ENCODE assay signal across 1 cellular context in the genomic region with DNA sequence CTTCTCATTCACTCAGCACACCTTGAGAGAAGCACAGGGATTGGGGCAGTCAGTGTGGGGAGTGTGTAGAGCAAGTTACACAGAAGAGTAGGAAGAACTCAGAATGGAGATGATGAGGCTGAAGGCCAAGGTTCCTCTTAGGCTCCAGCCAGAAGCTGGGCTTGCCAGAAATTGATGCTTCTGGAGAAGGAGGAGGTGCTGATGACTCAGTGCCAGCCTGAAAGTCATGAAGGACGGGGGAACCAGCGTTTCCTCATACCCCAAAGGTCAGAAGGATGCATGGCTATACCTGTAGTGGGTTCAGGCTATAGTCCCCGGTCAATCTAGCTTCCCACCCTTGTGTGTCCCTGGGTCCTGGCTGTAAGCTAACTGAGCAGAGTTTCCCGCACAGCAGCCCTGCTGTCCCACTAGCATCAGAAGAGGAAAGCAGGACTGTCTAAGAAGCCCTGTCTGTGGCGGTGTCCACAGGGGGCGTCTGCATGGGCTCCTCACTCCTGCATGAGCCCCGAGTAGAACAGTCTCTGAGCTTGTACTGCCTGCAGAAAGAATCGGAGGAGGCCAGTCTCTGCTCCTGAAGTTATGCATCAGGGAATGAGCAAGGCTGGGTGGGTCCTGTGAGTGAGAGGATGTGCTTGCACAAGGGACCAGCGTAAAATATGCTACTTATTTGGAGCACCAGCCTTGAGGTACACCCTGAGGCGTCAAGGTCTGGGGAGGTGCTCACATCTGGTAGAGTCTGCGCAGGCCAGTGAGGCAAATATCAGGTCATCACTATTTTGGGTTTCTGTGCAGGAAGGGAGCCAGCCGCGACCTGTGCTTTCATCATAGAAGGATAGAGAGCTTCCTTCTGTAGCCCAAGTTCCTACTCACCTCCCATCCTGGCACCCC.
TF ChIP-seq lines count a peak whose summit lies in the region.

No MANE protein-coding gene starts in this region.

TF ChIP-seq in K562, 482 proteins besides CTCF, POLR2A, EP300 and RAD21 (continued from another document):
- peak; percentile 52; the same call in 1 of the 2 replicates for TF ChIP-seq ATF3 (IDR thresholded peaks at IDR 0.05)
- TF ChIP-seq ATF3 (CRISPR knock-in tag; conservative IDR thresholded peaks at IDR 0.05), result no peak
- TF ChIP-seq KDM1A (IDR thresholded peaks at IDR 0.05), result no peak
- no peak for TF ChIP-seq KLF6 (CRISPR knock-in tag; IDR thresholded peaks at IDR 0.05; ENCODE audit: borderline replicate concordance)
- no peak for TF ChIP-seq NFIC (IDR thresholded peaks at IDR 0.05)
- TF ChIP-seq KLF1 (tag; IDR thresholded peaks at IDR 0.05), result 0 out of 2 replicates have a peak, but pooled peaks have one; percentile 17
- no peak for TF ChIP-seq HDAC3 (IDR thresholded peaks at IDR 0.05; ENCODE audit: borderline replicate concordance, partially characterized antibody)
- TF ChIP-seq ZNF778 (CRISPR knock-in tag; IDR thresholded peaks at IDR 0.05), result no peak
- no peak for TF ChIP-seq ZBTB17 (CRISPR knock-in tag; IDR thresholded peaks at IDR 0.05)
- TF ChIP-seq TCF7 (IDR thresholded peaks at IDR 0.05; ENCODE audit: borderline replicate concordance), result 0 out of 2 replicates have a peak, but pooled peaks have one; percentile 49
- TF ChIP-seq FOSL1 (tag; conservative IDR thresholded peaks at IDR 0.05), result peak; percentile 61
- TF ChIP-seq ILF3 (IDR thresholded peaks at IDR 0.05; ENCODE audit: borderline replicate concordance), result no peak
- no peak for TF ChIP-seq ZSCAN29 (IDR thresholded peaks at IDR 0.05)
- no peak for TF ChIP-seq DMBX1 (CRISPR knock-in tag; IDR thresholded peaks at IDR 0.05; ENCODE audit: borderline replicate concordance)
- no peak for TF ChIP-seq MCM7 (IDR thresholded peaks at IDR 0.05)
- no peak for TF ChIP-seq LCOR (CRISPR knock-in tag; IDR thresholded peaks at IDR 0.05)
- TF ChIP-seq, protein P1, sequence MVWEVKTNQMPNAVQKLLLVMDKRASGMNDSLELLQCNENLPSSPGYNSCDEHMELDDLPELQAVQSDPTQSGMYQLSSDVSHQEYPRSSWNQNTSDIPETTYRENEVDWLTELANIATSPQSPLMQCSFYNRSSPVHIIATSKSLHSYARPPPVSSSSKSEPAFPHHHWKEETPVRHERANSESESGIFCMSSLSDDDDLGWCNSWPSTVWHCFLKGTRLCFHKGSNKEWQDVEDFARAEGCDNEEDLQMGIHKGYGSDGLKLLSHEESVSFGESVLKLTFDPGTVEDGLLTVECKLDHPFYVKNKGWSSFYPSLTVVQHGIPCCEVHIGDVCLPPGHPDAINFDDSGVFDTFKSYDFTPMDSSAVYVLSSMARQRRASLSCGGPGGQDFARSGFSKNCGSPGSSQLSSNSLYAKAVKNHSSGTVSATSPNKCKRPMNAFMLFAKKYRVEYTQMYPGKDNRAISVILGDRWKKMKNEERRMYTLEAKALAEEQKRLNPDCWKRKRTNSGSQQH (CRISPR knock-in tag; IDR thresholded peaks at IDR 0.05), result no peak
- no peak for TF ChIP-seq ZNF311 (CRISPR knock-in tag; IDR thresholded peaks at IDR 0.05)
- TF ChIP-seq CBFB (CRISPR knock-in tag; IDR thresholded peaks at IDR 0.05), result 0 out of 2 replicates have a peak, but pooled peaks have one; percentile 26
- no peak for TF ChIP-seq TOE1 (IDR thresholded peaks at IDR 0.05; ENCODE audit: borderline replicate concordance)
- no peak for TF ChIP-seq TOE1 (CRISPR knock-in tag; IDR thresholded peaks at IDR 0.05; ENCODE audit: borderline replicate concordance, low read depth)
- no peak for TF ChIP-seq KAT2B (IDR thresholded peaks at IDR 0.05; ENCODE audit: low read depth, low read length)
- no peak for TF ChIP-seq EGR1 (conservative IDR thresholded peaks at IDR 0.05)
- TF ChIP-seq EWSR1 (IDR thresholded peaks at IDR 0.05; ENCODE audit: borderline replicate concordance, low read depth, partially characterized antibody), result no peak
- TF ChIP-seq PHF8 (IDR thresholded peaks at IDR 0.05; ENCODE audit: borderline replicate concordance, low read length), result no peak
- no peak for TF ChIP-seq PHF21A (IDR thresholded peaks at IDR 0.05; ENCODE audit: borderline replicate concordance, low read depth)
- TF ChIP-seq ZNF551 (CRISPR knock-in tag; IDR thresholded peaks at IDR 0.05), result no peak
- no peak for TF ChIP-seq MECOM (CRISPR knock-in tag; IDR thresholded peaks at IDR 0.05)
- TF ChIP-seq HNRNPLL (IDR thresholded peaks at IDR 0.05; ENCODE audit: low read depth, low read length, poor library complexity, severe bottlenecking), result no peak
- no peak for TF ChIP-seq ZMIZ1 (IDR thresholded peaks at IDR 0.05; ENCODE audit: low read depth in 2 of 2, low read length in 2 of 2)
- TF ChIP-seq ZNF217 (CRISPR knock-in tag; IDR thresholded peaks at IDR 0.05), result no peak
- no peak for TF ChIP-seq CREM (IDR thresholded peaks at IDR 0.05; ENCODE audit: low read depth)
- no peak for TF ChIP-seq NFYB (IDR thresholded peaks at IDR 0.05; ENCODE audit: extremely low read depth, insufficient read length)
- no peak for TF ChIP-seq SAFB (IDR thresholded peaks at IDR 0.05; ENCODE audit: borderline replicate concordance, low read depth, low read length)
- 0 out of 4 replicates have a peak, but pooled peaks of 1 of the 2 experiments have one; percentile 8 for TF ChIP-seq NRF1 (conservative IDR thresholded peaks at IDR 0.05 in 1 of 2, IDR thresholded peaks at IDR 0.05 in 1 of 2)
- no peak for TF ChIP-seq ZNF175 (CRISPR knock-in tag; IDR thresholded peaks at IDR 0.05; ENCODE audit: low read depth)
- TF ChIP-seq RBM14 (IDR thresholded peaks at IDR 0.05; ENCODE audit: borderline replicate concordance, insufficient read depth, low read depth, low read length), result no peak
- TF ChIP-seq MTA3 (IDR thresholded peaks at IDR 0.05; ENCODE audit: borderline replicate concordance), result no peak
- no peak for TF ChIP-seq XRCC5 (IDR thresholded peaks at IDR 0.05; ENCODE audit: low read depth, low read length)
- no peak for TF ChIP-seq ETS2 (tag; IDR thresholded peaks at IDR 0.05; ENCODE audit: borderline replicate concordance, poor library complexity, severe bottlenecking)
- no peak for TF ChIP-seq ZNF766 (CRISPR knock-in tag; conservative IDR thresholded peaks at IDR 0.05)
- TF ChIP-seq, protein P2, sequence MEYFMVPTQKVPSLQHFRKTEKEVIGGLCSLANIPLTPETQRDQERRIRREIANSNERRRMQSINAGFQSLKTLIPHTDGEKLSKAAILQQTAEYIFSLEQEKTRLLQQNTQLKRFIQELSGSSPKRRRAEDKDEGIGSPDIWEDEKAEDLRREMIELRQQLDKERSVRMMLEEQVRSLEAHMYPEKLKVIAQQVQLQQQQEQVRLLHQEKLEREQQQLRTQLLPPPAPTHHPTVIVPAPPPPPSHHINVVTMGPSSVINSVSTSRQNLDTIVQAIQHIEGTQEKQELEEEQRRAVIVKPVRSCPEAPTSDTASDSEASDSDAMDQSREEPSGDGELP (CRISPR knock-in tag; IDR thresholded peaks at IDR 0.05; ENCODE audit: borderline replicate concordance), result no peak
